ENCODE assay signal across 24 cellular contexts in genomic region chr14:100093322-100093721, GRCh38. TPM values are rescaled to one million over a fixed set of nuclear protein-coding genes. Genes with fewer than 3 reads are reported as not detected.
DNase-seq lines count a peak whose midpoint lies in the region; ATAC-seq, FAIRE-seq and TF ChIP-seq lines count a peak whose summit lies in the region.
"Had no signal": no experiment of that assay in that cellular context is flagged by ENCODE, and none has a peak within 500 bp of the region (broad histone marks: within the 10 kb centered on the region; RNA-seq: fewer than 3 reads in every experiment).

No MANE protein-coding gene starts in this region.

- H3K4me3 Mint-ChIP-seq in activated T-cell treated with anti-CD3 and anti-CD28 coated beads, Interleukin-2, amount 50 U/mL, for 24 hours, result no peak overlapping the region
- H3K4me3 Mint-ChIP-seq in activated naive CD8-positive, alpha-beta T cell treated with anti-CD3 and anti-CD28 coated beads, Interleukin-2, amount 10 ng/mL, durations not matched to agents 7 days and 5 days, result no peak overlapping the region
- H3K4me3 Mint-ChIP-seq in nephron progenitor cell, result no peak overlapping the region

- no peaks in the 10 kb centered on the region for H3K27me3 ChIP-seq in small intestine (ENCODE audit: control insufficient read depth in 2 of 2, insufficient read depth in 2 of 2, low read length in 2 of 2)
- H3K27me3 ChIP-seq: BLaER1, heart left ventricle, MG63 had no signal

- H3K27me3 Mint-ChIP-seq in activated T-cell treated with anti-CD3 and anti-CD28 coated beads, Interleukin-2, amount 50 U/mL, for 24 hours, result no peaks in the 10 kb centered on the region
- H3K27me3 Mint-ChIP-seq in activated naive CD8-positive, alpha-beta T cell treated with anti-CD3 and anti-CD28 coated beads, Interleukin-2, amount 10 ng/mL, durations not matched to agents 7 days and 5 days, result no peaks in the 10 kb centered on the region
- peaks cover 3% of the 10 kb centered on the region for H3K27me3 Mint-ChIP-seq in nephron progenitor cell (ENCODE audit: low read depth, poor library complexity)

- H3K27ac Mint-ChIP-seq in activated T-cell treated with anti-CD3 and anti-CD28 coated beads, Interleukin-2, amount 50 U/mL, for 24 hours, result peak overlapping the region; percentile 82
- H3K27ac Mint-ChIP-seq in activated naive CD8-positive, alpha-beta T cell treated with anti-CD3 and anti-CD28 coated beads, Interleukin-2, amount 10 ng/mL, durations not matched to agents 7 days and 5 days, result peak overlapping the region; percentile 63
- no peak overlapping the region for H3K27ac Mint-ChIP-seq in nephron progenitor cell

- 54 to 60% (median 57%) methylated on average over 6 of the region's 6 CpGs for WGBS in small intestine, 3 donors

- H3K4me1 Mint-ChIP-seq in activated T-cell treated with anti-CD3 and anti-CD28 coated beads, Interleukin-2, amount 50 U/mL, for 24 hours (ENCODE audit: low read depth), result peaks cover 94% of the 10 kb centered on the region
- H3K4me1 Mint-ChIP-seq in activated naive CD8-positive, alpha-beta T cell treated with anti-CD3 and anti-CD28 coated beads, Interleukin-2, amount 10 ng/mL, durations not matched to agents 7 days and 5 days, result peaks cover 81% of the 10 kb centered on the region
- H3K4me1 Mint-ChIP-seq in nephron progenitor cell, result peaks cover 10% of the 10 kb centered on the region

- no peaks in the 10 kb centered on the region for H3K9me3 Mint-ChIP-seq in activated T-cell treated with anti-CD3 and anti-CD28 coated beads, Interleukin-2, amount 50 U/mL, for 24 hours
- no peaks in the 10 kb centered on the region for H3K9me3 Mint-ChIP-seq in activated naive CD8-positive, alpha-beta T cell treated with anti-CD3 and anti-CD28 coated beads, Interleukin-2, amount 10 ng/mL, durations not matched to agents 7 days and 5 days
- no peaks in the 10 kb centered on the region for H3K9me3 Mint-ChIP-seq in nephron progenitor cell

- DNase-seq in activated T-cell treated with anti-CD3 and anti-CD28 coated beads, Interleukin-2, amount 50 U/mL, for 24 hours, result peak; percentile 32
- DNase-seq in activated T-cell treated with anti-CD3 and anti-CD28 coated beads, Interleukin-2, amount 50 U/mL, for 48 hours, result no peak
- DNase-seq in activated naive CD8-positive, alpha-beta T cell treated with anti-CD3 and anti-CD28 coated beads, Interleukin-2, amount 10 ng/mL, durations not matched to agents 7 days and 5 days, result no peak
- DNase-seq in small intestine, result peak; percentile 55
- DNase-seq in coronary artery (ENCODE audit: low spot score), result no peak
- no peak for DNase-seq in nephron progenitor cell
- DNase-seq in GM20000 (ENCODE audit: low spot score), result no peak
- DNase-seq: ACHN; activated CD4-positive, alpha-beta T cell treated with anti-CD3 and anti-CD28 coated beads for 1 hour; activated CD8-positive, alpha-beta memory T cell treated with anti-CD3 and anti-CD28 coated beads, Interleukin-2, amount 50 U/mL, for 4 hours; EL; H7; heart left ventricle; left colon; mesenchymal stem cell; MG63; NCI-H1417 treated with DMSO at 0.1 percent for 48 hours; NCI-H510A treated with DMSO at 0.1 percent for 48 hours; SIG-M5; stimulated activated CD4-positive, alpha-beta T cell treated with anti-CD3 and anti-CD28 coated beads, Interleukin-1b, Interleukin-23, amount 100 ng/mL, for 48 hours; SW 1271 had no signal

- H3K27ac ChIP-seq in KOPT-K1 (ENCODE audit: low read depth, low read length, poor library complexity, severe bottlenecking), result peak overlapping the region; percentile 62
- no peak overlapping the region for H3K27ac ChIP-seq in small intestine (ENCODE audit: low read depth in 1 of 2, low read length in 1 of 2)
- no peak overlapping the region for H3K27ac ChIP-seq in coronary artery
- H3K27ac ChIP-seq: BLaER1, heart left ventricle had no signal

- H3K4me1 ChIP-seq in small intestine (ENCODE audit: control insufficient read depth in 2 of 2, insufficient read depth in 1 of 2, low read depth in 1 of 2, low read length in 1 of 2), result no peaks in the 10 kb centered on the region
- H3K4me1 ChIP-seq: BLaER1, heart left ventricle had no signal

- no peak for FAIRE-seq in small intestine (lab: Jason Lieb, UNC)
- FAIRE-seq: D721Med had no signal

- peaks cover 100% of the 10 kb centered on the region for H3K36me3 ChIP-seq in KOPT-K1 (ENCODE audit: insufficient read depth, low read length)
- peaks cover 0 to under 1% of the 10 kb centered on the region in 2 donors for H3K36me3 ChIP-seq in small intestine (ENCODE audit: control insufficient read depth in 2 of 2, insufficient read depth in 2 of 2, low read length in 2 of 2)
- H3K36me3 ChIP-seq: MG63 had no signal

- H3K36me3 Mint-ChIP-seq in activated T-cell treated with anti-CD3 and anti-CD28 coated beads, Interleukin-2, amount 50 U/mL, for 24 hours (ENCODE audit: low read depth), result peaks cover 95% of the 10 kb centered on the region
- H3K36me3 Mint-ChIP-seq in activated naive CD8-positive, alpha-beta T cell treated with anti-CD3 and anti-CD28 coated beads, Interleukin-2, amount 10 ng/mL, durations not matched to agents 7 days and 5 days, result peaks cover 56% of the 10 kb centered on the region
- peaks cover 50% of the 10 kb centered on the region for H3K36me3 Mint-ChIP-seq in nephron progenitor cell (ENCODE audit: low read depth)

- no peak overlapping the region for H3K4me3 ChIP-seq in small intestine (ENCODE audit: low read depth in 1 of 2, low read length in 2 of 2)
- H3K4me3 ChIP-seq in coronary artery, result no peak overlapping the region
- H3K4me3 ChIP-seq: BLaER1, heart left ventricle, MG63 had no signal

- TF ChIP-seq CTCF in coronary artery (IDR thresholded peaks at IDR 0.05), result no peak
- TF ChIP-seq CTCF in nephron progenitor cell (IDR thresholded peaks at IDR 0.05), result no peak
- TF ChIP-seq CTCF in GM20000 (IDR thresholded peaks at IDR 0.05; ENCODE audit: extremely low read depth, missing control alignments), result no peak

- ATAC-seq in activated naive CD8-positive, alpha-beta T cell treated with anti-CD3 and anti-CD28 coated beads, Interleukin-2, amount 10 ng/mL, durations not matched to agents 7 days and 5 days (ENCODE audit: low read depth), result peak; percentile 40
- ATAC-seq: heart left ventricle, left colon had no signal

- POLR2A ChIA-PET in activated naive CD8-positive, alpha-beta T cell treated with anti-CD3 and anti-CD28 coated beads, Interleukin-2, amount 10 ng/mL, durations not matched to agents 7 days and 5 days (lab: Charles Lee), result interaction anchor here (1.1 to 1.3 kb wide), 3 partner anchors 10 to 14 kb away, joined by 4 to 7 read pairs (median 4); no protein-coding TSS in a partner anchor

- no peaks in the 10 kb centered on the region for H3K9me3 ChIP-seq in KOPT-K1 (ENCODE audit: insufficient read depth, low read length, poor library complexity, severe bottlenecking)
- no peaks in the 10 kb centered on the region for H3K9me3 ChIP-seq in small intestine (ENCODE audit: control insufficient read depth, low read depth)
- H3K9me3 ChIP-seq: BLaER1, heart left ventricle, MG63 had no signal

RNA-seq across cellular contexts. Expression of gene EVL, which starts 28.1 kb away (rescaled TPM):
- total RNA-seq in activated naive CD8-positive, alpha-beta T cell treated with anti-CD3 and anti-CD28 coated beads, Interleukin-2, amount 10 ng/mL, durations not matched to agents 7 days and 5 days, result 1,000 to 10,000 TPM; 1,124 to 1,144 TPM
- 10 to 100 TPM; 21.0 to 35.2 (median 28.4) TPM for polyA plus RNA-seq in small intestine

Comparison
In these comparisons a context has a peak if more than half of its experiments do, and no peak if none do; other contexts are left out.
1. DNase-seq: peak in activated T-cell treated with anti-CD3 and anti-CD28 coated beads, Interleukin-2, amount 50 U/mL, for 24 hours (single experiment) and small intestine (single experiment); none in activated T-cell treated with anti-CD3 and anti-CD28 coated beads, Interleukin-2, amount 50 U/mL, for 48 hours (0 of 2), activated naive CD8-positive, alpha-beta T cell treated with anti-CD3 and anti-CD28 coated beads, Interleukin-2, amount 10 ng/mL, durations not matched to agents 7 days and 5 days (single experiment), coronary artery (single experiment), nephron progenitor cell (single experiment) and GM20000 (single experiment).